Comparison of ENCODE assay signal across 12 cellular contexts in genomic region chr3:33299395-33300081, GRCh38. TPM values are rescaled to one million over a fixed set of nuclear protein-coding genes. Genes with fewer than 3 reads are reported as not detected.
DNase-seq lines count a peak whose midpoint lies in the region; ATAC-seq and TF ChIP-seq lines count a peak whose summit lies in the region.
"Had no signal": no experiment of that assay in that cellular context is flagged by ENCODE, and none has a peak within 500 bp of the region (broad histone marks: within the 10 kb centered on the region; RNA-seq: fewer than 3 reads in every experiment).

No MANE protein-coding gene starts in this region.

- peak; percentile 52 for DNase-seq in GM03348 (ENCODE audit: low spot score)
- DNase-seq in RWPE2 (ENCODE audit: low spot score) = no peak
- peak; percentile 32 for DNase-seq in fibroblast of pulmonary artery (ENCODE audit: low read depth)
- no peak for DNase-seq in smooth muscle cell (lab: John Stamatoyannopoulos, UW; ENCODE audit: unreplicated experiment)
- DNase-seq in GM13976 (ENCODE audit: low spot score) = no peak
- no peak for DNase-seq in NCI-H1048 (lab: John Stamatoyannopoulos, UW)
- DNase-seq: DMS153, lower lobe of right lung, NCI-H774 had no signal

- H3K9me3 ChIP-seq in RWPE2 (ENCODE audit: severe bottlenecking) = no peaks in the 10 kb centered on the region
- no peaks in the 10 kb centered on the region for H3K9me3 ChIP-seq in smooth muscle cell (replicated peaks; ENCODE audit: low read depth)
- H3K9me3 ChIP-seq: lower lobe of right lung had no signal

- H3K27ac ChIP-seq in RWPE2 (ENCODE audit: poor library complexity, severe bottlenecking) (peak overlapping the region; percentile 91), smooth muscle cell (ENCODE audit: low read depth) (peak overlapping the region; percentile 96)
- H3K27ac ChIP-seq: lower lobe of right lung had no signal

- H3K4me3 ChIP-seq in RWPE2 (ENCODE audit: severe bottlenecking) (no peak overlapping the region), fibroblast of pulmonary artery (replicated peaks; ENCODE audit: low read depth, low read length) (no peak overlapping the region), smooth muscle cell (no peak overlapping the region)
- H3K4me3 ChIP-seq: lower lobe of right lung had no signal

- H3K36me3 ChIP-seq in RWPE2 (ENCODE audit: low read depth) (peaks cover 49% of the 10 kb centered on the region), smooth muscle cell (ENCODE audit: low read depth) (peaks cover 4% of the 10 kb centered on the region)
- H3K36me3 ChIP-seq: lower lobe of right lung had no signal

- ATAC-seq in RWPE2 (ENCODE audit: low read depth) = peak; percentile 59
- ATAC-seq in HG02870 (IDR thresholded peaks at IDR 0.05; ENCODE audit: unreplicated experiment) = no peak
- no peak for ATAC-seq in GM18870 (IDR thresholded peaks at IDR 0.05; ENCODE audit: unreplicated experiment)

- H3K79me2 ChIP-seq in smooth muscle cell (ENCODE audit: low read depth) = peaks cover 14% of the 10 kb centered on the region

- 85% methylated on average over 3 of the region's 3 CpGs for WGBS in smooth muscle cell (ENCODE audit: low lambda C conversion rate)

- no peaks in the 10 kb centered on the region for H3F3A ChIP-seq in smooth muscle cell (ENCODE audit: low read depth)

- H4K20me1 ChIP-seq in smooth muscle cell (ENCODE audit: low read depth) = peaks cover 29% of the 10 kb centered on the region

- H3K4me1 ChIP-seq in RWPE2 (ENCODE audit: insufficient read depth, poor library complexity, severe bottlenecking) = peaks cover 20% of the 10 kb centered on the region
- H3K4me1 ChIP-seq in smooth muscle cell (ENCODE audit: low read depth) = no peaks in the 10 kb centered on the region
- H3K4me1 ChIP-seq: lower lobe of right lung had no signal

- H3K27me3 ChIP-seq in RWPE2 (ENCODE audit: insufficient read depth, poor library complexity, severe bottlenecking) (no peaks in the 10 kb centered on the region), smooth muscle cell (ENCODE audit: low read depth) (no peaks in the 10 kb centered on the region)

- peak overlapping the region; percentile 90 for H3K9ac ChIP-seq in smooth muscle cell (ENCODE audit: low read depth)

- no peak overlapping the region for H2AFZ ChIP-seq in smooth muscle cell (ENCODE audit: low read depth)

- peak overlapping the region; percentile 48 for H3K4me2 ChIP-seq in smooth muscle cell

- in situ Hi-C loops in GM13976 (cut with MboI; ENCODE audit: low sequenced_read_pairs, unreplicated experiment) = no loop called here

- no peak for TF ChIP-seq CTCF in RWPE2 (IDR thresholded peaks at IDR 0.05; ENCODE audit: poor library complexity, severe bottlenecking)
- TF ChIP-seq CTCF in fibroblast of pulmonary artery (IDR thresholded peaks at IDR 0.05; ENCODE audit: low read length, missing control alignments) = no peak
- no peak for TF ChIP-seq CTCF in smooth muscle cell (IDR thresholded peaks at IDR 0.05; ENCODE audit: borderline replicate concordance, insufficient read depth, poor library complexity, severe bottlenecking)
- no peak for TF ChIP-seq CTCF in GM13976 (IDR thresholded peaks at IDR 0.05; ENCODE audit: borderline replicate concordance, control extremely low read depth, extremely low read depth, insufficient read depth, missing control alignments)

RNA-seq across cellular contexts. Expression of gene FBXL2, which starts 22.3 kb away (rescaled TPM):
- 10.7 and 13.6 TPM in 2 replicates for total RNA-seq in smooth muscle cell
- 8.9 and 11.3 TPM in 2 replicates for polyA plus RNA-seq in smooth muscle cell
- total RNA-seq: T-helper 2 cell treated with Interferon-gamma antibody and Interleukin-4, amounts not matched to agents 100 ng/mL and 5 ng/mL, for 36 hours had no signal

Comparison
In these comparisons a context has a peak if more than half of its experiments do, and no peak if none do; other contexts are left out.
1. DNase-seq: peak in GM03348 (single experiment) and fibroblast of pulmonary artery (single experiment); none in RWPE2 (single experiment), smooth muscle cell (single experiment), GM13976 (single experiment) and NCI-H1048 (single experiment).